ENCODE assay signal across 17 cellular contexts in genomic region chr12:32490801-32491200, GRCh38.
DNase-seq lines count a peak whose midpoint lies in the region; ATAC-seq and TF ChIP-seq lines count a peak whose summit lies in the region.
"Had no signal": no experiment of that assay in that cellular context is flagged by ENCODE, and none has a peak within 500 bp of the region (broad histone marks: within the 10 kb centered on the region; RNA-seq: fewer than 3 reads in every experiment).

No MANE protein-coding gene starts in this region.

- peaks cover 12% of the 10 kb centered on the region for H3K4me1 ChIP-seq in GM23338 (ENCODE audit: insufficient read depth)
- peaks cover 28% of the 10 kb centered on the region for H3K4me1 ChIP-seq in psoas muscle

- no peak for TF ChIP-seq CTCF in GM23338 (conservative IDR thresholded peaks at IDR 0.05; ENCODE audit: low read depth in 2 of 2)
- TF ChIP-seq CTCF in psoas muscle (IDR thresholded peaks at IDR 0.05), result no peak

- H3K27me3 Mint-ChIP-seq in GM23338 (ENCODE audit: insufficient read depth, low read depth, poor library complexity), result no peaks in the 10 kb centered on the region

- no peak overlapping the region for H3K4me3 Mint-ChIP-seq in GM23338
- H3K4me3 Mint-ChIP-seq: CD14-positive monocyte; CD8-positive, alpha-beta T cell; HFFc6 had no signal

- intact Hi-C loops in psoas muscle (cut with DNase I), result no loop called here

- peak overlapping the region; percentile 24; the same call in 1 of the 2 replicates for H3K27ac ChIP-seq in GM23338 (ENCODE audit: low read depth)
- peak overlapping the region; percentile 13 for H3K27ac ChIP-seq in psoas muscle
- H3K27ac ChIP-seq: 22Rv1, GM23248 had no signal

- no peaks in the 10 kb centered on the region for H3K9me2 ChIP-seq in GM23338 (ENCODE audit: insufficient read depth)

- peak overlapping the region; percentile 43; the same call in 1 of the 2 replicates for H3K27ac Mint-ChIP-seq in GM23338
- H3K27ac Mint-ChIP-seq: CD8-positive, alpha-beta T cell; HFFc6 had no signal

- H2AFZ ChIP-seq in GM23338, result no peak overlapping the region
- H2AFZ ChIP-seq: GM23248 had no signal

- no peaks in the 10 kb centered on the region for H3K9me3 ChIP-seq in psoas muscle

- H3K4me3 ChIP-seq in GM23338, result no peak overlapping the region
- H3K4me3 ChIP-seq in psoas muscle, result no peak overlapping the region
- H3K4me3 ChIP-seq: GM23248 had no signal

- DNase-seq in GM23338 (ENCODE audit: low spot score) (no peak), dermis microvascular lymphatic vessel endothelial cell (ENCODE audit: low read depth in 2 of 2) (peak; percentile 33 to 51), lung microvascular endothelial cell (ENCODE audit: low read depth in 2 of 2) (peak; percentile 17 to 67), psoas muscle (no peak), D341Med (ENCODE audit: low spot score) (no peak), GM19238 (ENCODE audit: insufficient read length, low spot score) (no peak)
- DNase-seq in effector CD4-positive, alpha-beta T cell, result no peak
- DNase-seq: CD8-positive, alpha-beta T cell; COR-L47; DMS53; GF-D8; GM23248; HCEC 1CT; HFFc6 had no signal

- H3K36me3 Mint-ChIP-seq in GM23338 (ENCODE audit: low read depth), result no peaks in the 10 kb centered on the region; the same call in 2 of the 3 replicates
- H3K36me3 Mint-ChIP-seq: CD8-positive, alpha-beta T cell had no signal

- no peak overlapping the region for H3K4me2 ChIP-seq in GM23338

- no peak for ATAC-seq in GM23338
- no peak for ATAC-seq in psoas muscle
- ATAC-seq: CD8-positive, alpha-beta T cell; HepG2 had no signal

- no peaks in the 10 kb centered on the region for H3F3A ChIP-seq in GM23338 (replicated peaks; ENCODE audit: low read depth)

- H3K79me2 ChIP-seq in GM23338 (replicated peaks; ENCODE audit: insufficient read depth), result peaks cover 99% of the 10 kb centered on the region

- H3K36me3 ChIP-seq in GM23338 (ENCODE audit: insufficient read depth) (no peaks in the 10 kb centered on the region), psoas muscle (ENCODE audit: insufficient read depth in 1 of 2, low read depth in 1 of 2) (no peaks in the 10 kb centered on the region)

- H3K4me1 Mint-ChIP-seq in GM23338, result peaks cover 32% of the 10 kb centered on the region

- WGBS in psoas muscle, 3 donors, result 88 to 97% (median 93%) methylated on average over 2 of the region's 2 CpGs

- H3K27me3 ChIP-seq in GM23338 (ENCODE audit: insufficient read depth) (no peaks in the 10 kb centered on the region), psoas muscle (ENCODE audit: insufficient read depth in 3 of 3, low read length in 2 of 3) (no peaks in the 10 kb centered on the region)

- H4K20me1 ChIP-seq in GM23338 (replicated peaks; ENCODE audit: insufficient read depth), result peaks cover 18% of the 10 kb centered on the region

- H3K9me3 Mint-ChIP-seq in GM23338, result no peaks in the 10 kb centered on the region
- H3K9me3 Mint-ChIP-seq: CD14-positive monocyte; CD8-positive, alpha-beta T cell; HFFc6 had no signal

TF ChIP-seq in GM23338, 12 proteins besides CTCF, POLR2A, EP300 and RAD21 (continues in another document):
- TF ChIP-seq CREB1 (CRISPR knock-in tag; IDR thresholded peaks at IDR 0.05; ENCODE audit: low read depth), result no peak
- no peak for TF ChIP-seq POLR2AphosphoS5 (IDR thresholded peaks at IDR 0.05; ENCODE audit: low read depth)
- TF ChIP-seq NANOG (IDR thresholded peaks at IDR 0.05; ENCODE audit: borderline replicate concordance), result no peak
- no peak for TF ChIP-seq ZNF114 (CRISPR knock-in tag; IDR thresholded peaks at IDR 0.05)
- TF ChIP-seq EZH2phosphoT487 (IDR thresholded peaks at IDR 0.05; ENCODE audit: unreplicated experiment), result no peak
- TF ChIP-seq REST (IDR thresholded peaks at IDR 0.05; ENCODE audit: unreplicated experiment), result no peak
- TF ChIP-seq JUNB (IDR thresholded peaks at IDR 0.05; ENCODE audit: unreplicated experiment), result no peak
- TF ChIP-seq ZNF331 (CRISPR knock-in tag; IDR thresholded peaks at IDR 0.05; ENCODE audit: low read depth), result no peak
- no peak for TF ChIP-seq ZNF462 (CRISPR knock-in tag; IDR thresholded peaks at IDR 0.05)

Comparison
In these comparisons a context has a peak if more than half of its experiments do, and no peak if none do; other contexts are left out.
1. DNase-seq: peak in dermis microvascular lymphatic vessel endothelial cell (2 of 2) and lung microvascular endothelial cell (2 of 2); none in GM23338 (single experiment), psoas muscle (0 of 2), effector CD4-positive, alpha-beta T cell (single experiment), D341Med (single experiment) and GM19238 (single experiment).